In the genomic region with DNA sequence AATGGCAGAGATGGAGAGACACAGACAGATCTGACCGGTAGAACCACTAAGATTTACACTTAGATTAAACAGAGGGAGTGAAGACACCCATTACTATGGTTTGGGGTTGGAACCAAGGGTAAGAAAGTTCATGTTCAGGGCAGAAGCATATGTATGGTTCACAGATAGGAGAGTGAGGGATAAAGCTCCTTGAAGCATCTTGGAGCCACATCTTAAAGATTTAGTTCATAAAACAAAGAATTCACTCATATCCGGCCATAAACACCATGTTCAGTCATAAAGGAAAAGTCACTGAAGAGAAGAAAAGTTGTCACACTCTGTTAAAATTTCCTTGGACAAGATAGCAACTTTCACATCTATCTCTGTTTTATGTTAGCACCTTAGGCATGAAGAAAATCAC, we compare ENCODE assay signal across 16 cellular contexts. TPM values are rescaled to one million over a fixed set of nuclear protein-coding genes. Genes with fewer than 3 reads are reported as not detected.
A peak's percentile ranks its signal among the peaks of the same experiment; 100 is the strongest.
DNase-seq lines count a peak whose midpoint lies in the region; ATAC-seq and TF ChIP-seq lines count a peak whose summit lies in the region.
"Had no signal": no experiment of that assay in that cellular context is flagged by ENCODE, and none has a peak within 500 bp of the region (broad histone marks: within the 10 kb centered on the region; RNA-seq: fewer than 3 reads in every experiment).

No MANE protein-coding gene starts in this region.

- peak overlapping the region in 4 of 11 experiments; percentile 1 to 26 (median 18); a peak in 3 of 22 replicates for H3K9ac ChIP-seq in BLaER1 treated with 17β-estradiol and CSF1 and Interleukin-3, amounts not matched to agents 10 nM and 100 nM

- H3K4me2 ChIP-seq in BLaER1 treated with 17β-estradiol and CSF1 and Interleukin-3, amounts not matched to agents 10 nM and 100 nM, result peak overlapping the region; percentile 58 to 71 (median 64)

- ATAC-seq in GM18502 (IDR thresholded peaks at IDR 0.05; ENCODE audit: poor library complexity, unreplicated experiment), result peak; percentile 36
- ATAC-seq in HG02852 (IDR thresholded peaks at IDR 0.05; ENCODE audit: unreplicated experiment), result peak; percentile 24
- ATAC-seq in activated B cell treated with CpG ODN at 0.5 μM for 24 hours (ENCODE audit: low read depth), result no peak
- ATAC-seq in GM19324 (IDR thresholded peaks at IDR 0.05; ENCODE audit: low FRiP score, unreplicated experiment), result no peak
- ATAC-seq: body of pancreas had no signal

- H3K27ac Mint-ChIP-seq in activated B cell treated with CpG ODN at 0.5 μM for 24 hours, result no peak overlapping the region
- H3K27ac Mint-ChIP-seq: progenitor cell of endocrine pancreas had no signal

- peaks cover 33 to 97% (median 50%) of the 10 kb centered on the region in 10 experiments for H3K4me1 ChIP-seq in BLaER1 treated with 17β-estradiol and CSF1 and Interleukin-3, amounts not matched to agents 10 nM and 100 nM

- no peaks in the 10 kb centered on the region for H3K9me3 Mint-ChIP-seq in activated B cell treated with CpG ODN at 0.5 μM for 24 hours
- H3K9me3 Mint-ChIP-seq: effector memory CD8-positive, alpha-beta T cell had no signal

- H3K9me3 ChIP-seq in BLaER1 treated with 17β-estradiol and CSF1 and Interleukin-3, amounts not matched to agents 10 nM and 100 nM (replicated peaks in 1 of 11), result peaks cover 5 to 29% (median 17%) of the 10 kb centered on the region in 11 experiments; a peak in 16 of 22 replicates
- H3K9me3 ChIP-seq: body of pancreas, mucosa of descending colon had no signal

- DNase-seq in activated B cell treated with CpG ODN at 0.5 μM for 24 hours, result no peak
- no peak for DNase-seq in NCI-H526 treated with DMSO at 0.1 percent for 48 hours (lab: John Stamatoyannopoulos, UW)
- no peak for DNase-seq in dorsolateral prefrontal cortex
- no peak for DNase-seq in effector CD8-positive, alpha-beta T cell (lab: John Stamatoyannopoulos, UW)
- DNase-seq: body of pancreas; effector memory CD8-positive, alpha-beta T cell; mucosa of descending colon had no signal

- POLR2A ChIA-PET in activated B cell treated with CpG ODN at 0.5 μM for 24 hours (lab: Charles Lee), result interaction anchor here (0.6 to 6.1 kb wide), 11 partner anchors 10 to 320 kb away, joined by 3 to 78 read pairs (median 6); partner anchors contain the start of genes RPS12 and STX7

- H3K36me3 Mint-ChIP-seq in activated B cell treated with CpG ODN at 0.5 μM for 24 hours (ENCODE audit: low read depth), result peaks cover 42% of the 10 kb centered on the region

- intact Hi-C loops in activated B cell treated with CpG ODN at 0.5 μM for 24 hours (cut with micrococcal nuclease) (loop anchor here (1.0 to 5.0 kb wide), 3 partner anchors 18 to 808 kb away; partner anchors contain the start of gene STX7), dorsolateral prefrontal cortex (cut with DNase I) (no loop called here)

- H3K4me1 Mint-ChIP-seq in activated B cell treated with CpG ODN at 0.5 μM for 24 hours, result peaks cover 57% of the 10 kb centered on the region

- no peaks in the 10 kb centered on the region for H3K27me3 Mint-ChIP-seq in activated B cell treated with CpG ODN at 0.5 μM for 24 hours
- H3K27me3 Mint-ChIP-seq: effector memory CD8-positive, alpha-beta T cell; progenitor cell of endocrine pancreas had no signal

- peaks cover 0 to 100% (median 36%) of the 10 kb centered on the region in 11 experiments; a peak in 16 of 22 replicates for H4K20me1 ChIP-seq in BLaER1 treated with 17β-estradiol and CSF1 and Interleukin-3, amounts not matched to agents 10 nM and 100 nM

- no peak overlapping the region for H3K4me3 ChIP-seq in BLaER1 treated with 17β-estradiol and CSF1 and Interleukin-3, amounts not matched to agents 10 nM and 100 nM
- H3K4me3 ChIP-seq in dorsolateral prefrontal cortex, result no peak overlapping the region
- H3K4me3 ChIP-seq: body of pancreas, mucosa of descending colon had no signal

- TF ChIP-seq CTCF in activated B cell treated with CpG ODN at 0.5 μM for 24 hours (IDR thresholded peaks at IDR 0.05) (no peak), dorsolateral prefrontal cortex (IDR thresholded peaks at IDR 0.05 in 54 of 56, conservative IDR thresholded peaks at IDR 0.05 in 2 of 56; ENCODE audit: low read depth in 1 of 56, partially characterized antibody in 56 of 56) (no peak)

- peak overlapping the region; percentile 74 for H3K4me3 Mint-ChIP-seq in activated B cell treated with CpG ODN at 0.5 μM for 24 hours
- H3K4me3 Mint-ChIP-seq: effector memory CD8-positive, alpha-beta T cell had no signal

- H3K36me3 ChIP-seq in BLaER1 treated with 17β-estradiol and CSF1 and Interleukin-3, amounts not matched to agents 10 nM and 100 nM, result peaks cover 33 to 71% (median 51%) of the 10 kb centered on the region in 11 experiments

- no peaks in the 10 kb centered on the region for H3K27me3 ChIP-seq in BLaER1 treated with 17β-estradiol and CSF1 and Interleukin-3, amounts not matched to agents 10 nM and 100 nM
- no peaks in the 10 kb centered on the region for H3K27me3 ChIP-seq in dorsolateral prefrontal cortex
- H3K27me3 ChIP-seq: body of pancreas had no signal

- CTCF ChIA-PET in activated B cell treated with CpG ODN at 0.5 μM for 24 hours (lab: Charles Lee), result interaction anchor here (0.6 to 3.9 kb wide), 5 partner anchors 10 to 215 kb away, joined by 5 to 38 read pairs (median 6); partner anchors contain the start of gene STX7

- peak overlapping the region in 7 of 11 experiments; percentile 14 to 47 (median 26); a peak in 11 of 22 replicates for H3K27ac ChIP-seq in BLaER1 treated with 17β-estradiol and CSF1 and Interleukin-3, amounts not matched to agents 10 nM and 100 nM
- H3K27ac ChIP-seq in dorsolateral prefrontal cortex, result peak overlapping the region in 5 of 59 donors; percentile 1 to 28 (median 13)
- H3K27ac ChIP-seq: body of pancreas, HL-60 had no signal

RNA-seq across cellular contexts. Expression of gene STX7, which starts 18.0 kb away (rescaled TPM):
- 109 and 138 TPM in 2 replicates for total RNA-seq in activated B cell treated with CpG ODN at 0.5 μM for 24 hours
- 100 to 1,000 TPM in 59 of 120 experiments, 10 to 100 TPM in 61; 62.8 to 127 (median 99.9) TPM for total RNA-seq in dorsolateral prefrontal cortex

RNA-seq across cellular contexts. Expression of gene TAAR9, which starts 43.1 kb away (rescaled TPM):
- total RNA-seq in activated B cell treated with CpG ODN at 0.5 μM for 24 hours (not detected in 2 replicates), dorsolateral prefrontal cortex (not detected)
- total RNA-seq: body of pancreas, Daoy, mucosa of descending colon, progenitor cell of endocrine pancreas, SK-MEL-5 had no signal

RNA-seq across cellular contexts. Expression of gene TAAR8, which starts 57.5 kb away (rescaled TPM):
- total RNA-seq in activated B cell treated with CpG ODN at 0.5 μM for 24 hours (not detected in 2 replicates), dorsolateral prefrontal cortex (not detected)
- total RNA-seq: body of pancreas, Daoy, frontal cortex, mucosa of descending colon, progenitor cell of endocrine pancreas, SK-MEL-5 had no signal

Comparison
In these comparisons a context has a peak if more than half of its experiments do, and no peak if none do; other contexts are left out.
1. ATAC-seq: peak in GM18502 (single experiment) and HG02852 (single experiment); none in activated B cell treated with CpG ODN at 0.5 μM for 24 hours (single experiment) and GM19324 (single experiment).